Comparison of ENCODE assay signal across 8 cellular contexts in the genomic region with DNA sequence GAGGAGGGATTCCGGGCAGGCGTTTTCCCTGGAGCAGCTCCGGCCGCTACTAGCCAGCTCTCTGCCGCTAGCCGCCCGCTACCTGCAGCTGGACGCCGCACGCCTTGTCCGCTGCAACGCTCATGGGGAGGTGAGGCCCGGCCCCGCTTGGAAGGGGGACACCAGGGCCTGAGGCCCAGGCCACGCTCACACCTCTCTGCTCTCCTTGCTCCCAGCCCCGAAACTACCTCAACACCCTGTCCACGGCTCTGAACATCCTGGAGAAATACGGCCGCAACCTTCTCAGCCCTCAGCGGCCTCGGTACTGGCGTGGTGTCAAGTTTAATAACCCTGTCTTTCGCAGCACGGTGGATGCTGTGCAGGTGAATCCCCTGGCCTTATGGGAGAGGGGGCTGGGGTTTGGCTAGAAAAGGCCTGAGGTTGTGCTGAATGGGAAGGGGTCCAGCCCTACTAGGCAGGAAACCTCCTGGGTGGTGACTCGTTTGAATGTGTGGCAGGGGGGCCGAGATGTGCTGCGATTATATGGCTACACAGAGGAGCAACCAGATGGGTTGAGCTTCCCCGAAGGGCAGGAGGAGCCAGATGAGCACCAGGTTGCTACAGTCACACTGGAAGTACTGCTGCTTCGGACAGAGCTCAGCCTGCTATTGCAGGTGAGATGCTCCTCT. TPM values are rescaled to one million over a fixed set of nuclear protein-coding genes. Genes with fewer than 3 reads are reported as not detected.
DNase-seq lines count a peak whose midpoint lies in the region; ATAC-seq and TF ChIP-seq lines count a peak whose summit lies in the region.

No MANE protein-coding gene starts in this region.

- no peaks in the 10 kb centered on the region for H3K9me3 Mint-ChIP-seq in stimulated activated naive CD8-positive, alpha-beta T cell treated with anti-CD3 and anti-CD28 coated beads, Interleukin-15, Interleukin-2, amounts not matched to agents 100 ng/mL and 50 ng/mL, for 24 hours
- H3K9me3 Mint-ChIP-seq in brain = peaks cover 0 to 2% (median 0%) of the 10 kb centered on the region in 5 experiments

- no peak for DNase-seq in stimulated activated naive CD8-positive, alpha-beta T cell treated with anti-CD3 and anti-CD28 coated beads, Interleukin-15, Interleukin-2, amounts not matched to agents 100 U/mL and 50 U/mL, for 24 hours
- DNase-seq in mesenteric fat pad (ENCODE audit: low spot score) = peak; percentile 90
- no peak for DNase-seq in midbrain (lab: John Stamatoyannopoulos, UW)
- DNase-seq in NCI-H446 (lab: John Stamatoyannopoulos, UW) = no peak

- H3K36me3 Mint-ChIP-seq in stimulated activated naive CD8-positive, alpha-beta T cell treated with anti-CD3 and anti-CD28 coated beads, Interleukin-15, Interleukin-2, amounts not matched to agents 100 ng/mL and 50 ng/mL, for 24 hours (ENCODE audit: low read depth) = peaks cover 69% of the 10 kb centered on the region
- peaks cover 54% of the 10 kb centered on the region for H3K36me3 Mint-ChIP-seq in brain

- H3K4me3 Mint-ChIP-seq in stimulated activated naive CD8-positive, alpha-beta T cell treated with anti-CD3 and anti-CD28 coated beads, Interleukin-15, Interleukin-2, amounts not matched to agents 100 ng/mL and 50 ng/mL, for 24 hours = peak overlapping the region; percentile 99
- peak overlapping the region; percentile 94 to 100 (median 96) for H3K4me3 Mint-ChIP-seq in brain

- no peaks in the 10 kb centered on the region for H3K27me3 Mint-ChIP-seq in stimulated activated naive CD8-positive, alpha-beta T cell treated with anti-CD3 and anti-CD28 coated beads, Interleukin-15, Interleukin-2, amounts not matched to agents 100 ng/mL and 50 ng/mL, for 24 hours
- peaks cover 7% of the 10 kb centered on the region for H3K27me3 Mint-ChIP-seq in brain

- TF ChIP-seq CTCF in brain (conservative IDR thresholded peaks at IDR 0.05) = no peak

- H3K27ac Mint-ChIP-seq in stimulated activated naive CD8-positive, alpha-beta T cell treated with anti-CD3 and anti-CD28 coated beads, Interleukin-15, Interleukin-2, amounts not matched to agents 100 ng/mL and 50 ng/mL, for 24 hours = peak overlapping the region; percentile 85
- H3K27ac Mint-ChIP-seq in brain = peak overlapping the region in 4 of 5 experiments; percentile 56 to 86 (median 72)

- no peak for ATAC-seq in stimulated activated naive CD8-positive, alpha-beta T cell treated with anti-CD3 and anti-CD28 coated beads, Interleukin-15, Interleukin-2, amounts not matched to agents 100 U/mL and 50 U/mL, for 24 hours
- ATAC-seq in HG03108 (IDR thresholded peaks at IDR 0.05; ENCODE audit: unreplicated experiment) (no peak), HG03378 (IDR thresholded peaks at IDR 0.05; ENCODE audit: unreplicated experiment) (no peak)

- H3K4me1 Mint-ChIP-seq in stimulated activated naive CD8-positive, alpha-beta T cell treated with anti-CD3 and anti-CD28 coated beads, Interleukin-15, Interleukin-2, amounts not matched to agents 100 ng/mL and 50 ng/mL, for 24 hours (ENCODE audit: low read depth) = peaks cover 58% of the 10 kb centered on the region
- H3K4me1 Mint-ChIP-seq in brain = peaks cover 38% of the 10 kb centered on the region

RNA-seq across cellular contexts. Expression of a gene that starts 0.6 kb away (rescaled TPM):
- 43.0 TPM for polyA plus RNA-seq in brain (ENCODE audit: insufficient read depth, low read depth, low replicate concordance)
- 60.0 TPM for total RNA-seq in mesenteric fat pad

RNA-seq across cellular contexts. Expression of a gene that starts 1.5 kb away (rescaled TPM):
- 124 TPM for polyA plus RNA-seq in brain (ENCODE audit: insufficient read depth, low read depth, low replicate concordance)
- 113 TPM for total RNA-seq in mesenteric fat pad

RNA-seq across cellular contexts. Expression of a gene that starts 6.5 kb away (rescaled TPM):
- polyA plus RNA-seq in brain (ENCODE audit: insufficient read depth, low read depth, low replicate concordance) = 57.5 TPM
- total RNA-seq in mesenteric fat pad = 15.5 TPM

RNA-seq across cellular contexts. Expression of a gene that starts 11.9 kb away (rescaled TPM):
- 179 TPM for polyA plus RNA-seq in brain (ENCODE audit: insufficient read depth, low read depth, low replicate concordance)
- 121 TPM for total RNA-seq in mesenteric fat pad

RNA-seq across cellular contexts. Expression of a gene that starts 13.2 kb away (rescaled TPM):
- polyA plus RNA-seq in brain (ENCODE audit: insufficient read depth, low read depth, low replicate concordance) = 42.6 TPM
- 102 TPM for total RNA-seq in mesenteric fat pad
